Comparison of ENCODE assay signal across 29 cellular contexts in genomic region chr2:177728920-177729319, GRCh38.
A peak's percentile ranks its signal among the peaks of the same experiment; 100 is the strongest.
DNase-seq lines count a peak whose midpoint lies in the region; ATAC-seq and TF ChIP-seq lines count a peak whose summit lies in the region.
"Had no signal": no experiment of that assay in that cellular context is flagged by ENCODE, and none has a peak within 500 bp of the region (broad histone marks: within the 10 kb centered on the region; RNA-seq: fewer than 3 reads in every experiment).

No MANE protein-coding gene starts in this region.

- H3K27ac Mint-ChIP-seq in T-helper 17 cell (no peak overlapping the region), nephron (peak overlapping the region; percentile 92 to 96 (median 94))
- H3K27ac Mint-ChIP-seq: CD4-positive, alpha-beta T cell; GM23338; IgD-negative memory B cell had no signal

- H3K27ac ChIP-seq in Peyer's patch: no peak overlapping the region
- H3K27ac ChIP-seq: 22Rv1, BLaER1, SJSA1 had no signal

- TF ChIP-seq CTCF in nephron (IDR thresholded peaks at IDR 0.05; ENCODE audit: unreplicated experiment in 3 of 3) (no peak), Peyer's patch (IDR thresholded peaks at IDR 0.05) (no peak)

- peaks cover 5% of the 10 kb centered on the region for H3K36me3 Mint-ChIP-seq in T-helper 17 cell (ENCODE audit: low read depth)
- H3K36me3 Mint-ChIP-seq in nephron (ENCODE audit: low read depth): no peaks in the 10 kb centered on the region

- H3K27me3 Mint-ChIP-seq in T-helper 17 cell: peaks cover 82% of the 10 kb centered on the region
- no peaks in the 10 kb centered on the region for H3K27me3 Mint-ChIP-seq in nephron (ENCODE audit: low read depth)

- no peaks in the 10 kb centered on the region for H3K27me3 ChIP-seq in Peyer's patch
- H3K27me3 ChIP-seq: BLaER1 had no signal

- no peaks in the 10 kb centered on the region for H3K36me3 ChIP-seq in Peyer's patch
- H3K36me3 ChIP-seq: BLaER1, SJSA1 had no signal

- H3K9me3 ChIP-seq in T-helper 17 cell (ENCODE audit: control insufficient read depth, low read length, poor library complexity, severe bottlenecking) (no peaks in the 10 kb centered on the region), Peyer's patch (no peaks in the 10 kb centered on the region)
- H3K9me3 ChIP-seq: BLaER1, Caco-2, SJSA1 had no signal

- ATAC-seq in T-helper 17 cell (no peak), HG02763 (IDR thresholded peaks at IDR 0.05; ENCODE audit: unreplicated experiment) (no peak), GM19452 (IDR thresholded peaks at IDR 0.05; ENCODE audit: unreplicated experiment) (no peak)
- ATAC-seq: GM12878, GM23338, Right ventricle myocardium inferior had no signal

- DNase-seq in NCI-H146 (lab: John Stamatoyannopoulos, UW): peak; percentile 17
- no peak for DNase-seq in NCI-H146 treated with DMSO at 0.1 percent for 48 hours (lab: John Stamatoyannopoulos, UW; ENCODE audit: unreplicated experiment)
- peak; percentile 5 for DNase-seq in NCI-H1105 (lab: John Stamatoyannopoulos, UW)
- no peak for DNase-seq in T-helper 17 cell
- DNase-seq in Peyer's patch: no peak
- DNase-seq: ACHN; Caco-2; CD4-positive, alpha-beta T cell; DMS 273 treated with DMSO at 0.1 percent for 48 hours; DMS79 treated with DMSO at 0.1 percent for 48 hours; HCEC 1CT; Kasumi-1; MM.1S; NCI-H1092; NCI-H1694 treated with DMSO at 0.1 percent for 48 hours; NCI-H2107; NCI-H2227 treated with DMSO at 0.1 percent for 48 hours; NCI-H510A treated with DMSO at 0.1 percent for 48 hours; NCI-H82 had no signal

- H3K4me3 Mint-ChIP-seq in T-helper 17 cell (peak overlapping the region; percentile 7), nephron (no peak overlapping the region)
- H3K4me3 Mint-ChIP-seq: CD4-positive, alpha-beta T cell; GM23338; IgD-negative memory B cell had no signal

- no peaks in the 10 kb centered on the region for H3K4me1 ChIP-seq in Peyer's patch
- H3K4me1 ChIP-seq: Caco-2 had no signal

- no peaks in the 10 kb centered on the region for H3K9me3 Mint-ChIP-seq in nephron
- H3K9me3 Mint-ChIP-seq: CD4-positive, alpha-beta T cell; GM23338; IgD-negative memory B cell had no signal

- TF ChIP-seq POLR2A in Peyer's patch (IDR thresholded peaks at IDR 0.05): no peak

- peaks cover 11% of the 10 kb centered on the region for H3K4me1 Mint-ChIP-seq in T-helper 17 cell
- H3K4me1 Mint-ChIP-seq in nephron: peaks cover 87% of the 10 kb centered on the region
- H3K4me1 Mint-ChIP-seq: IgD-negative memory B cell had no signal

- H3K4me3 ChIP-seq in Peyer's patch: no peak overlapping the region
- H3K4me3 ChIP-seq: BLaER1, GM12878, GM23338, SJSA1 had no signal

Comparison
In these comparisons a context has a peak if more than half of its experiments do, and no peak if none do; other contexts are left out.
1. DNase-seq: peak in NCI-H146 (single experiment) and NCI-H1105 (single experiment); none in NCI-H146 treated with DMSO at 0.1 percent for 48 hours (single experiment), T-helper 17 cell (0 of 3) and Peyer's patch (0 of 3).